In the genomic region with DNA sequence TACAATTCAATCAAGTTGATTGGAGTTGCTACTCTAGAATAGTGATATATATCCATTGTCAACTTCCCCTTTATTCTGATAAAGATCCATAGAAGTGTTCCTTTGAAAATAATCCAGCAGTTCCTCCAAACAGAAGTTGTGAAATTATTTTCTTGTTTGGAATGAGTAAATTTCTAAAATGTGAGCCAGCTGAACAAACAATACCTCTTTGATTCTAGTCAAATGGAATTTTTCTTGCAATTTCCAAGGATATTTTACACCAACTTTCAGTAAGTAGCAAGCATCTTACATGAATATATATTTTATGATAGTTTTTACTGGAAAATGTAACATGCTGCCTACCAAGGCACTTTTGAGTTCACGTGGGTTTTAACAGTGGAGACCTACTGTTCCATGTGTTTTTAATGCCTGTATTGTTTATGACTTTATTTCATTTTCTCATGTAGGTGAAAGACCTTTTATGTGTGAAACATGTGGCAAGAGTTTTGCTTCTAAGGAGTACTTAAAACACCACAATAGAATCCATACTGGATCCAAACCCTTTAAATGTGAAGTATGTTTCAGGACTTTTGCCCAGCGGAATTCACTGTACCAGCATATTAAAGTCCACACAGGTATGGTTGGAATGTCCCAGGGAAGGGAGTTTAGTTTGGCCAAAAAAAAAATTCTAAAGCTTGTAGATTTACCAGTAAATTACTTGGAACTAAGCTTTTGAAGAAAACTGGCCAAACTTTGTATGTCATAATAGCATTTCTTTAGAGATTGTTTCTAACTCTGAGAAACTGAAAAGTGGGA, we compare ENCODE assay signal across 18 cellular contexts. TPM values are rescaled to one million over a fixed set of nuclear protein-coding genes. Genes with fewer than 3 reads are reported as not detected.
DNase-seq lines count a peak whose midpoint lies in the region; ATAC-seq and TF ChIP-seq lines count a peak whose summit lies in the region.
"Had no signal": no experiment of that assay in that cellular context is flagged by ENCODE, and none has a peak within 500 bp of the region (broad histone marks: within the 10 kb centered on the region; RNA-seq: fewer than 3 reads in every experiment).

No MANE protein-coding gene starts in this region.

- TF ChIP-seq CTCF in cardiac fibroblast (IDR thresholded peaks at IDR 0.05; ENCODE audit: low read depth, low read length) (no peak), mesothelial cell of epicardium (IDR thresholded peaks at IDR 0.05; ENCODE audit: unreplicated experiment) (no peak), coronary artery (IDR thresholded peaks at IDR 0.05) (no peak)

- H3K9me2 ChIP-seq in GM23248 (ENCODE audit: insufficient read depth): no peaks in the 10 kb centered on the region

- H3K4me3 ChIP-seq in ACC112 (ENCODE audit: low read depth, low read length): no peak overlapping the region
- no peak overlapping the region for H3K4me3 ChIP-seq in GM23248
- no peak overlapping the region for H3K4me3 ChIP-seq in cardiac fibroblast (replicated peaks in 1 of 2; ENCODE audit: low read depth in 2 of 2, low read length in 2 of 2)
- no peak overlapping the region for H3K4me3 ChIP-seq in coronary artery
- H3K4me3 ChIP-seq: HAP-1, stomach had no signal

- ATAC-seq in GM18907 (IDR thresholded peaks at IDR 0.05; ENCODE audit: unreplicated experiment) (no peak), GM18502 (IDR thresholded peaks at IDR 0.05; ENCODE audit: poor library complexity, unreplicated experiment) (no peak)

- DNase-seq in GM23248 (peak; percentile 59), cardiac fibroblast (ENCODE audit: low read depth in 2 of 2) (peak; percentile 19 to 67), mesothelial cell of epicardium (ENCODE audit: low spot score in 2 of 2, unreplicated experiment in 2 of 2) (no peak), cerebellar nuclear complex (lab: John Stamatoyannopoulos, UW) (no peak), coronary artery (ENCODE audit: low spot score) (no peak)
- DNase-seq: activated naive CD4-positive, alpha-beta T cell treated with anti-CD3 and anti-CD28 coated beads, Interleukin-2, amount 50 U/mL, for 16 hours; effector memory CD4-positive, alpha-beta T cell; kidney glomerular epithelial cell; mesendoderm; NCI-H2081 treated with DMSO at 0.1 percent for 48 hours; NCI-H524; retina; Right ventricle myocardium superior; stomach had no signal

- H2AFZ ChIP-seq in ACC112 (ENCODE audit: low read length, unreplicated experiment) (no peak overlapping the region), GM23248 (no peak overlapping the region)

- H3K4me1 ChIP-seq in ACC112 (ENCODE audit: control insufficient read depth, insufficient read depth, low read length, unreplicated experiment) (peaks cover 37% of the 10 kb centered on the region), GM23248 (ENCODE audit: insufficient read depth) (peaks cover 39% of the 10 kb centered on the region)

- H3K27ac Mint-ChIP-seq in mesothelial cell of epicardium: peak overlapping the region; percentile 64

- H4K20me1 ChIP-seq in GM23248 (ENCODE audit: insufficient read depth): peaks cover 17% of the 10 kb centered on the region; the same call in 1 of the 2 replicates

- 96 to 97% methylated on average over 2 of the region's 2 CpGs for WGBS in GM23248 (ENCODE audit: low coverage in 1 of 2, low lambda C conversion rate in 2 of 2, missing lambda C conversion rate in 2 of 2), 2 experiments

- no peaks in the 10 kb centered on the region for H3K27me3 Mint-ChIP-seq in mesothelial cell of epicardium (ENCODE audit: low read depth)

- H3K4me1 Mint-ChIP-seq in mesothelial cell of epicardium: peaks cover 32% of the 10 kb centered on the region

- peaks cover 53% of the 10 kb centered on the region for H3F3A ChIP-seq in GM23248 (ENCODE audit: insufficient read depth)

- no peaks in the 10 kb centered on the region for H3K9me3 Mint-ChIP-seq in mesothelial cell of epicardium

- no peak overlapping the region; the same call in 1 of the 2 replicates for H3K9ac ChIP-seq in GM23248

- H3K4me3 Mint-ChIP-seq in mesothelial cell of epicardium: no peak overlapping the region

- peaks cover 29% of the 10 kb centered on the region for H3K36me3 Mint-ChIP-seq in mesothelial cell of epicardium

- H3K9me3 ChIP-seq in GM23248 (ENCODE audit: low read depth): no peaks in the 10 kb centered on the region
- H3K9me3 ChIP-seq: HAP-1, stomach had no signal

- peak overlapping the region; percentile 16 for H3K4me2 ChIP-seq in GM23248 (ENCODE audit: unreplicated experiment)

- peak overlapping the region; percentile 38 for H3K27ac ChIP-seq in ACC112 (ENCODE audit: low read depth, low read length)
- peak overlapping the region; percentile 32 for H3K27ac ChIP-seq in GM23248
- H3K27ac ChIP-seq in coronary artery: no peak overlapping the region
- H3K27ac ChIP-seq: stomach had no signal

- H3K27me3 ChIP-seq in ACC112 (ENCODE audit: insufficient read depth, low read length) (no peaks in the 10 kb centered on the region), GM23248 (replicated peaks; ENCODE audit: insufficient read depth) (no peaks in the 10 kb centered on the region)
- H3K27me3 ChIP-seq: stomach had no signal

- H3K79me2 ChIP-seq in ACC112 (ENCODE audit: control insufficient read depth, insufficient read depth, low read length, unreplicated experiment) (peaks cover 54% of the 10 kb centered on the region), GM23248 (ENCODE audit: insufficient read depth) (peaks cover 75% of the 10 kb centered on the region)

- H3K36me3 ChIP-seq in ACC112 (ENCODE audit: insufficient read depth, low read length) (peaks cover 22% of the 10 kb centered on the region), GM23248 (ENCODE audit: low read depth) (peaks cover 23% of the 10 kb centered on the region)

- in situ Hi-C loops in GM23248 (cut with MboI): no loop called here

RNA-seq across cellular contexts. Expression of a gene that starts 6.5 kb away (rescaled TPM):
- 11.0 and 12.3 TPM in 2 replicates for total RNA-seq in GM23248 (2014; rRNA removed; shearing (Covaris generic))
- polyA plus RNA-seq in GM23248 (2016; fragmentation: Nextera tagmentation; extraction: Ambion mirVana): 5.9 and 6.3 TPM in 2 replicates
- 13.9 to 15.3 TPM (median 15.0 TPM) in 3 replicates for total RNA-seq in mesothelial cell of epicardium

RNA-seq across cellular contexts. Expression of a gene that starts 17.9 kb away (rescaled TPM):
- 31.5 and 31.7 TPM in 2 replicates for total RNA-seq in GM23248 (2014; rRNA removed; shearing (Covaris generic))
- polyA plus RNA-seq in GM23248 (2016; fragmentation: Nextera tagmentation; extraction: Ambion mirVana): 28.5 and 29.8 TPM in 2 replicates
- total RNA-seq in mesothelial cell of epicardium: 23.7 to 25.5 TPM (median 24.8 TPM) in 3 replicates

RNA-seq across cellular contexts. Expression of a gene that starts 52.8 kb away (rescaled TPM):
- 8.1 and 9.9 TPM in 2 replicates for total RNA-seq in GM23248 (2014; rRNA removed; shearing (Covaris generic))
- 5.4 and 5.9 TPM in 2 replicates for polyA plus RNA-seq in GM23248 (2016; fragmentation: Nextera tagmentation; extraction: Ambion mirVana)
- total RNA-seq in mesothelial cell of epicardium: 16.3 to 18.0 TPM (median 16.4 TPM) in 3 replicates

Comparison
In these comparisons a context has a peak if more than half of its experiments do, and no peak if none do; other contexts are left out.
1. H3K27ac ChIP-seq: peak in ACC112 (single experiment) and GM23248 (single experiment); none in coronary artery (0 of 2).
2. DNase-seq: peak in GM23248 (single experiment) and cardiac fibroblast (2 of 2); none in mesothelial cell of epicardium (0 of 2), cerebellar nuclear complex (0 of 2) and coronary artery (single experiment).